16 cellular contexts compared by ENCODE assay signal in the genomic region with DNA sequence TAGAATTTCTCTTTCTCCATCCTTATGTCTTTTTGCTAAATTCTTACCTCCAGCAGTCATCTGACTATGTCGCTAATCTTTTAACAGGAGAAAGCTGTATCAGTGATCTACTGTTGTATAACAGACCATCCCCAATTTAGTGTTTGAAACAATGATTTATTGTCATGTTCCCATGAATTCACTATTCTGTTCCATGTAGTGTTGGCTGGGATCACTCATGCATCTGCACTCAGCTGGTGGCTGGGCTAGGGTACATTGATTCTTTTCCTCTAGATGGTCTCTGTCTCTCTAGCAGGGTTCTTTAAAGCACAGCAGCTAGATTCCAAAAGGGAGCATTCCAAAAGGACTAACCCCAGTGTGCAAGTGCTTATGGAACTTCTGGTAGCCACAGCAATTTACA.
A peak's percentile ranks its signal among the peaks of the same experiment; 100 is the strongest.
DNase-seq lines count a peak whose midpoint lies in the region; ATAC-seq and TF ChIP-seq lines count a peak whose summit lies in the region.
"Had no signal": no experiment of that assay in that cellular context is flagged by ENCODE, and none has a peak within 500 bp of the region (broad histone marks: within the 10 kb centered on the region; RNA-seq: fewer than 3 reads in every experiment).

No MANE protein-coding gene starts in this region.

- 94 to 96% methylated on average over 1 of the region's 1 CpG for WGBS in upper lobe of left lung, 2 donors

- H3K4me3 ChIP-seq in upper lobe of left lung: no peak overlapping the region
- H3K4me3 ChIP-seq: HAP-1 had no signal

- no peaks in the 10 kb centered on the region for H3K9me3 ChIP-seq in upper lobe of left lung
- H3K9me3 ChIP-seq: BE2C, HAP-1 had no signal

- H3K27ac ChIP-seq in caudate nucleus (ENCODE audit: low read depth, low read length) (peak overlapping the region; percentile 79), layer of hippocampus (ENCODE audit: low read depth, low read length) (peak overlapping the region; percentile 66), upper lobe of left lung (no peak overlapping the region)
- H3K27ac ChIP-seq: C4-2B had no signal

- peak in 15 of 61 donors; percentile 1 to 26 (median 8) for DNase-seq in caudate nucleus (lab: John Stamatoyannopoulos, UW)
- peak; percentile 75 for DNase-seq in pons (ENCODE audit: low spot score)
- DNase-seq in NCI-H1417 treated with DMSO at 0.1 percent for 48 hours (lab: John Stamatoyannopoulos, UW): no peak
- DNase-seq in stimulated activated CD4-positive, alpha-beta T cell treated with anti-CD3 and anti-CD28 coated beads, Interleukin-15, amount 100 ng/mL, for 24 hours: no peak
- no peak for DNase-seq in NCI-H446 treated with DMSO at 0.1 percent for 48 hours (lab: John Stamatoyannopoulos, UW)
- no peak for DNase-seq in upper lobe of left lung
- DNase-seq: BE2C; CD8-positive, alpha-beta T cell; COR-L47; DMS153; DMS79 treated with DMSO at 0.1 percent for 48 hours; EL; GOT3 had no signal

- ATAC-seq in upper lobe of left lung (ENCODE audit: low FRiP score in 2 of 2): no peak
- ATAC-seq: CD8-positive, alpha-beta T cell had no signal

- peaks cover 0 to 20% (median 7%) of the 10 kb centered on the region in 4 donors for H3K4me1 ChIP-seq in upper lobe of left lung
- H3K4me1 ChIP-seq: BE2C had no signal

- TF ChIP-seq POLR2A in upper lobe of left lung (IDR thresholded peaks at IDR 0.05): no peak

- TF ChIP-seq CTCF in upper lobe of left lung (IDR thresholded peaks at IDR 0.05): no peak

- H3K27me3 ChIP-seq in layer of hippocampus (ENCODE audit: control insufficient read depth, insufficient read depth, low read length): no peaks in the 10 kb centered on the region
- H3K27me3 ChIP-seq in upper lobe of left lung: no peaks in the 10 kb centered on the region
- H3K27me3 ChIP-seq: BE2C had no signal

- no peaks in the 10 kb centered on the region for H3K36me3 ChIP-seq in upper lobe of left lung
- H3K36me3 ChIP-seq: BE2C, HAP-1 had no signal

- TF ChIP-seq EP300 in upper lobe of left lung (IDR thresholded peaks at IDR 0.05): no peak

Comparison
In these comparisons a context has a peak if more than half of its experiments do, and no peak if none do; other contexts are left out.
1. H3K27ac ChIP-seq: peak in caudate nucleus (single experiment) and layer of hippocampus (single experiment); none in upper lobe of left lung (0 of 4).